11 cellular contexts compared by ENCODE assay signal in the genomic region with DNA sequence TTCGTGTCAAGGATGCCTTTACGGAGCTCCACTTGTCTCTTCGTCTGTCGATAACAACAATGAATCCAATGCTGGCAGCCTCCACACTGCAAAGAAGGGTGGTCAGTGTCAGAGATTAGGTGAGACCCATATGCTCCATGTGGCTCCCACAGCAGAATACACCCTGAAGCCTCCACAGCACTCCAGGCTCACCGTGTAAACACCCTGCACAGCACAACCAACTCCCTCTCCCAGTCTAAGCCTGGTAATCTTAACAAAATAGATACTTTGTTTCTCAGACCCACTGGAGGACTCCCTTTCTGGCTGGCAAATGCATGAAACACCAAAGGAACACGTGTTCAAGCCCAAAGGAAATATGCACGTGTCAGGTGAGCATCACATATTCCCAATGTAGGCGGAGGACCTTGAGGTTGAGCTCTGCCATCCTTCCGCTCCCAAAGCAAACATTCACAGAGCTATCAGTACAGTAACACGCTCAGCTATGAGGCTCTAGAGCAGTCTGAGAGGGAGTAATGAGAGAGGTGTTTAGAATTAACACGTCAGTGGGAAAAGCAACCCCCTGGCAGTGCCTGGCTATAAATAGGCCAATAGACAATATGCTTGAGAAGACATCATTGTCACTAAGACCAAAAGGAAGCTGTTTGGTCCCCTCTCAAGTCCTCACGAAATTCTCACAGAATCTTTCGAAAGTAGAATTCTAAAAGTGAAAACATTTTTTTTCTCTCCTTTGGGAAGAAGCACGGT.
"Had no signal": no experiment of that assay in that cellular context is flagged by ENCODE, and none has a peak within 500 bp of the region (broad histone marks: within the 10 kb centered on the region; RNA-seq: fewer than 3 reads in every experiment).

No MANE protein-coding gene starts in this region.

- H3K9me3 ChIP-seq: esophagus squamous epithelium had no signal

- H3K4me1 ChIP-seq: esophagus squamous epithelium, transverse colon had no signal

- H3K4me3 ChIP-seq: coronary artery, esophagus squamous epithelium, transverse colon had no signal

- ATAC-seq: activated naive CD4-positive, alpha-beta T cell treated with anti-CD3 and anti-CD28 coated beads, Interleukin-2, amount 50 U/mL, for 72 hours; activated T-cell treated with anti-CD3 and anti-CD28 coated beads, Interleukin-2, amount 50 U/mL, for 72 hours; stimulated activated memory B cell treated with anti-CD40 and anti-IgM and Interleukin-4, amounts not matched to agents 10 μg/mL and 1 μg/mL and 100 μg/mL, for 72 hours; WTC11 had no signal

- H3K27ac ChIP-seq: coronary artery, esophagus squamous epithelium, transverse colon had no signal

- H3K36me3 ChIP-seq: esophagus squamous epithelium, transverse colon had no signal

- DNase-seq: activated CD4-positive, alpha-beta T cell treated with anti-CD3 and anti-CD28 coated beads, Interleukin-2, amount 10 ng/mL, durations not matched to agents 24 days and 14 days; activated CD8-positive, alpha-beta memory T cell treated with anti-CD3 and anti-CD28 coated beads, Interleukin-2, amount 50 U/mL, for 48 hours; activated gamma-delta T cell; activated T-cell treated with anti-CD3 and anti-CD28 coated beads, Interleukin-2, amount 50 U/mL, for 72 hours; esophagus squamous epithelium; stimulated activated CD4-positive, alpha-beta T cell treated with anti-CD3 and anti-CD28 coated beads, Interleukin-2, amount 100 ng/mL, for 48 hours; transverse colon had no signal

- H3K27me3 ChIP-seq: esophagus squamous epithelium, transverse colon had no signal
